ENCODE assay signal across 9 cellular contexts in the genomic region with DNA sequence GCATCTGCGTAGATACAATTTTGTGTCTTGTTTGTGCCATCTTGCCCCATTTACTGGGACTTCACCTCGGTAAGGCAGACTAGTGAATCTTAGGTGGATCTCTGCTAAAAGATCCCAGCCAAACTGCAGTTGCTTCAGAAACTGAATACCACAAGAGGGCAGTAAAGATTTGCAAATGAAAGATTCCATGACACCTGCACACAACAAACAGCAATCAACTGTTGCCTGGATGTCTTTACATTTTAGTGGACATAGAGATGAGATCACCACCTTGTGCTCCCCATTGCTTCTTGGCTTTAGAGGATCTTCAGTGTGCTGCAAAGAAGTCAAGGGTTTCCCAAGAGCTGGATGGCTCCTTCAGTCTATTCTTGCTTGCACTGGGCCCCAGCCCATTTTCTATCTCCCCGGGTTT.
DNase-seq lines count a peak whose midpoint lies in the region; ATAC-seq and TF ChIP-seq lines count a peak whose summit lies in the region.
"Had no signal": no experiment of that assay in that cellular context is flagged by ENCODE, and none has a peak within 500 bp of the region (broad histone marks: within the 10 kb centered on the region; RNA-seq: fewer than 3 reads in every experiment).

No MANE protein-coding gene starts in this region.

- no peak for DNase-seq in stimulated activated naive CD8-positive, alpha-beta T cell treated with anti-CD3 and anti-CD28 coated beads, Interleukin-15, amount 100 ng/mL, for 72 hours
- no peak for DNase-seq in stimulated activated naive CD8-positive, alpha-beta T cell treated with anti-CD3 and anti-CD28 coated beads, Interleukin-15, Interleukin-2, amounts not matched to agents 100 U/mL and 50 U/mL, for 24 hours
- DNase-seq in Kasumi-1 (lab: John Stamatoyannopoulos, UW) (peak; percentile 80 to 86), OCI-M1 (lab: John Stamatoyannopoulos, UW) (peak; percentile 72), cerebellar cortex (ENCODE audit: low spot score) (peak; percentile 86), left kidney (ENCODE audit: low read depth, low spot score) (peak; percentile 89), type B pancreatic cell (ENCODE audit: extremely low spot score, unreplicated experiment) (no peak), epidermal melanocyte (ENCODE audit: insufficient read length, low spot score) (no peak)

- ATAC-seq in stimulated activated naive CD8-positive, alpha-beta T cell treated with anti-CD3 and anti-CD28 coated beads, Interleukin-15, amount 100 ng/mL, for 72 hours = peak; percentile 31
- ATAC-seq in stimulated activated naive CD8-positive, alpha-beta T cell treated with anti-CD3 and anti-CD28 coated beads, Interleukin-15, Interleukin-2, amounts not matched to agents 100 U/mL and 50 U/mL, for 24 hours = no peak

- no peak overlapping the region for H3K4me3 Mint-ChIP-seq in stimulated activated naive CD8-positive, alpha-beta T cell treated with anti-CD3 and anti-CD28 coated beads, Interleukin-15, amount 100 ng/mL, for 72 hours
- H3K4me3 Mint-ChIP-seq in type B pancreatic cell = peak overlapping the region; percentile 3
- H3K4me3 Mint-ChIP-seq: dendritic cell treated with granulocyte-macrophage colony-stimulating factor and Interleukin-4, amounts not matched to agents 40 ng/mL and 50 ng/mL, for 4 days had no signal

- peaks cover 56% of the 10 kb centered on the region for H3K4me1 Mint-ChIP-seq in stimulated activated naive CD8-positive, alpha-beta T cell treated with anti-CD3 and anti-CD28 coated beads, Interleukin-15, amount 100 ng/mL, for 72 hours
- H3K4me1 Mint-ChIP-seq in type B pancreatic cell (ENCODE audit: unreplicated experiment) = peaks cover 47% of the 10 kb centered on the region

- no peaks in the 10 kb centered on the region for H3K9me3 Mint-ChIP-seq in stimulated activated naive CD8-positive, alpha-beta T cell treated with anti-CD3 and anti-CD28 coated beads, Interleukin-15, amount 100 ng/mL, for 72 hours
- no peaks in the 10 kb centered on the region for H3K9me3 Mint-ChIP-seq in type B pancreatic cell
- H3K9me3 Mint-ChIP-seq: dendritic cell treated with granulocyte-macrophage colony-stimulating factor and Interleukin-4, amounts not matched to agents 40 ng/mL and 50 ng/mL, for 4 days had no signal

- H3K27me3 Mint-ChIP-seq in stimulated activated naive CD8-positive, alpha-beta T cell treated with anti-CD3 and anti-CD28 coated beads, Interleukin-15, amount 100 ng/mL, for 72 hours = no peaks in the 10 kb centered on the region
- no peaks in the 10 kb centered on the region for H3K27me3 Mint-ChIP-seq in type B pancreatic cell
- H3K27me3 Mint-ChIP-seq: dendritic cell treated with granulocyte-macrophage colony-stimulating factor and Interleukin-4, amounts not matched to agents 40 ng/mL and 50 ng/mL, for 4 days had no signal

- H3K36me3 Mint-ChIP-seq in type B pancreatic cell = no peaks in the 10 kb centered on the region

- TF ChIP-seq CTCF in type B pancreatic cell (conservative IDR thresholded peaks at IDR 0.05) = peak; percentile 92

- H3K27ac Mint-ChIP-seq in stimulated activated naive CD8-positive, alpha-beta T cell treated with anti-CD3 and anti-CD28 coated beads, Interleukin-15, amount 100 ng/mL, for 72 hours = no peak overlapping the region
- no peak overlapping the region for H3K27ac Mint-ChIP-seq in type B pancreatic cell
- H3K27ac Mint-ChIP-seq: dendritic cell treated with granulocyte-macrophage colony-stimulating factor and Interleukin-4, amounts not matched to agents 40 ng/mL and 50 ng/mL, for 4 days had no signal

Comparison
In these comparisons a context has a peak if more than half of its experiments do, and no peak if none do; other contexts are left out.
1. DNase-seq: peak in Kasumi-1 (2 of 2), OCI-M1 (single experiment), cerebellar cortex (single experiment) and left kidney (single experiment); none in stimulated activated naive CD8-positive, alpha-beta T cell treated with anti-CD3 and anti-CD28 coated beads, Interleukin-15, amount 100 ng/mL, for 72 hours (0 of 2), stimulated activated naive CD8-positive, alpha-beta T cell treated with anti-CD3 and anti-CD28 coated beads, Interleukin-15, Interleukin-2, amounts not matched to agents 100 U/mL and 50 U/mL, for 24 hours (single experiment), type B pancreatic cell (single experiment) and epidermal melanocyte (single experiment).